17 cellular contexts compared by ENCODE assay signal in genomic region chr11:35786918-35787557, GRCh38.
DNase-seq lines count a peak whose midpoint lies in the region; ATAC-seq and TF ChIP-seq lines count a peak whose summit lies in the region.
"Had no signal": no experiment of that assay in that cellular context is flagged by ENCODE, and none has a peak within 500 bp of the region (broad histone marks: within the 10 kb centered on the region; RNA-seq: fewer than 3 reads in every experiment).

No MANE protein-coding gene starts in this region.

- H3K27me3 ChIP-seq in brain microvascular endothelial cell (replicated peaks), result no peaks in the 10 kb centered on the region
- no peaks in the 10 kb centered on the region for H3K27me3 ChIP-seq in ascending aorta
- H3K27me3 ChIP-seq in CD4-positive, alpha-beta memory T cell (ENCODE audit: insufficient read depth, low read length), result no peaks in the 10 kb centered on the region
- H3K27me3 ChIP-seq in body of pancreas, result no peaks in the 10 kb centered on the region
- H3K27me3 ChIP-seq: gastrocnemius medialis, transverse colon had no signal

- H3K4me3 Mint-ChIP-seq in CD4-positive, alpha-beta memory T cell, result no peak overlapping the region
- H3K4me3 Mint-ChIP-seq: B cell had no signal

- H3K36me3 Mint-ChIP-seq in CD4-positive, alpha-beta memory T cell, result peaks cover 10 to 15% of the 10 kb centered on the region in 2 donors

- DNase-seq in AG08395 (ENCODE audit: low spot score), result peak; percentile 72
- peak; percentile 47 for DNase-seq in HFF-Myc (ENCODE audit: extremely low read depth, low read depth)
- peak; percentile 32 for DNase-seq in brain microvascular endothelial cell
- DNase-seq in left kidney (ENCODE audit: low read depth, low spot score), result peak; percentile 68
- no peak for DNase-seq in ascending aorta (ENCODE audit: low spot score in 2 of 2)
- no peak for DNase-seq in stimulated activated CD8-positive, alpha-beta memory T cell treated with anti-CD3 and anti-CD28 coated beads, Interleukin-4, amount 100 ng/mL, for 48 hours
- DNase-seq in CD4-positive, alpha-beta memory T cell, result no peak
- DNase-seq in body of pancreas, result no peak
- DNase-seq: activated CD4-positive, alpha-beta T cell treated with anti-CD3 and anti-CD28 coated beads, Interleukin-2, amount 50 U/mL, for 1 hour; amniotic stem cell; gastrocnemius medialis; NCI-H1436; NCI-H526; RPMI8226; stimulated activated CD4-positive, alpha-beta T cell treated with anti-CD3 and anti-CD28 coated beads, Interleukin-2, amount 100 ng/mL, for 48 hours; transverse colon had no signal

- H3K36me3 ChIP-seq in brain microvascular endothelial cell (replicated peaks) (no peaks in the 10 kb centered on the region), ascending aorta (no peaks in the 10 kb centered on the region), body of pancreas (replicated peaks in 1 of 2; ENCODE audit: insufficient read depth in 1 of 2, low read depth in 2 of 2) (no peaks in the 10 kb centered on the region)
- no peaks in the 10 kb centered on the region for H3K36me3 ChIP-seq in CD4-positive, alpha-beta memory T cell (ENCODE audit: insufficient read depth, low read length)
- H3K36me3 ChIP-seq: gastrocnemius medialis, transverse colon had no signal

- no peak overlapping the region for H3K4me3 ChIP-seq in HFF-Myc (replicated peaks; ENCODE audit: low read depth, low read length)
- no peak overlapping the region for H3K4me3 ChIP-seq in brain microvascular endothelial cell (ENCODE audit: low read depth, low read length)
- H3K4me3 ChIP-seq in ascending aorta, result no peak overlapping the region
- no peak overlapping the region for H3K4me3 ChIP-seq in CD4-positive, alpha-beta memory T cell (ENCODE audit: low read length in 2 of 2)
- no peak overlapping the region for H3K4me3 ChIP-seq in body of pancreas
- H3K4me3 ChIP-seq: gastrocnemius medialis, transverse colon had no signal

- CTCF ChIA-PET in CD4-positive, alpha-beta memory T cell (lab: Charles Lee; ENCODE audit: partially characterized antibody), result interaction anchor here (1.2 kb wide), 1 partner anchor 35 kb away, joined by 3 read pairs; no protein-coding TSS in a partner anchor

- POLR2A ChIA-PET in CD4-positive, alpha-beta memory T cell (lab: Charles Lee; ENCODE audit: partially characterized antibody), result no interaction called here

- ATAC-seq in body of pancreas, result no peak
- ATAC-seq: gastrocnemius medialis had no signal

- H3K9me3 Mint-ChIP-seq in CD4-positive, alpha-beta memory T cell, result peaks cover 0 to 2% (median 0%) of the 10 kb centered on the region in 8 donors

- TF ChIP-seq CTCF in HFF-Myc (IDR thresholded peaks at IDR 0.05; ENCODE audit: low read depth, low read length, missing control alignments) (no peak), brain microvascular endothelial cell (IDR thresholded peaks at IDR 0.05; ENCODE audit: low read depth, low read length, missing control alignments) (no peak), ascending aorta (IDR thresholded peaks at IDR 0.05) (no peak), body of pancreas (IDR thresholded peaks at IDR 0.05) (no peak)

- H3K27me3 Mint-ChIP-seq in CD4-positive, alpha-beta memory T cell, result no peaks in the 10 kb centered on the region
- H3K27me3 Mint-ChIP-seq: B cell had no signal

- H3K27ac Mint-ChIP-seq in CD4-positive, alpha-beta memory T cell, result no peak overlapping the region
- H3K27ac Mint-ChIP-seq: B cell had no signal

- H3K9me3 ChIP-seq in ascending aorta (no peaks in the 10 kb centered on the region), body of pancreas (no peaks in the 10 kb centered on the region)
- no peaks in the 10 kb centered on the region for H3K9me3 ChIP-seq in CD4-positive, alpha-beta memory T cell (ENCODE audit: control insufficient read depth in 1 of 2, low read length in 2 of 2)
- H3K9me3 ChIP-seq: gastrocnemius medialis, transverse colon had no signal

- H3K27ac ChIP-seq in brain microvascular endothelial cell (no peak overlapping the region), ascending aorta (no peak overlapping the region), body of pancreas (no peak overlapping the region)
- H3K27ac ChIP-seq in CD4-positive, alpha-beta memory T cell (ENCODE audit: low read depth, low read length), result no peak overlapping the region
- H3K27ac ChIP-seq: gastrocnemius medialis, transverse colon had no signal

- TF ChIP-seq POLR2A in body of pancreas (IDR thresholded peaks at IDR 0.05), result no peak

- intact Hi-C loops in ascending aorta (cut with DNase I), result no loop called here
- intact Hi-C loops in CD4-positive, alpha-beta memory T cell (cut with micrococcal nuclease), result no loop called here
- intact Hi-C loops in body of pancreas (cut with DNase I), result no loop called here

- H3K4me1 ChIP-seq in ascending aorta, result peaks cover 0 to 13% of the 10 kb centered on the region in 2 donors
- peaks cover 14% of the 10 kb centered on the region for H3K4me1 ChIP-seq in CD4-positive, alpha-beta memory T cell (ENCODE audit: insufficient read depth, low read length)
- H3K4me1 ChIP-seq in body of pancreas, result peaks cover 29% of the 10 kb centered on the region
- H3K4me1 ChIP-seq: transverse colon had no signal

- in situ Hi-C loops in brain microvascular endothelial cell (cut with HindIII; ENCODE audit: low pct_ligation_motif_present, low sequenced_read_pairs), result no loop called here

- WGBS in body of pancreas, 2 donors, result 87 to 88% methylated on average over 9 of the region's 9 CpGs

- peaks cover 30 to 55% (median 40%) of the 10 kb centered on the region in 4 donors for H3K4me1 Mint-ChIP-seq in CD4-positive, alpha-beta memory T cell

Comparison
In these comparisons a context has a peak if more than half of its experiments do, and no peak if none do; other contexts are left out.
1. DNase-seq: peak in AG08395 (single experiment), HFF-Myc (single experiment), brain microvascular endothelial cell (single experiment) and left kidney (single experiment); none in ascending aorta (0 of 2), stimulated activated CD8-positive, alpha-beta memory T cell treated with anti-CD3 and anti-CD28 coated beads, Interleukin-4, amount 100 ng/mL, for 48 hours (single experiment), CD4-positive, alpha-beta memory T cell (0 of 5) and body of pancreas (0 of 4).